In genomic region chr17:81867952-81868673, GRCh38 we compare ENCODE assay signal across 10 cellular contexts. TPM values are rescaled to one million over a fixed set of nuclear protein-coding genes. Genes with fewer than 3 reads are reported as not detected.
DNase-seq lines count a peak whose midpoint lies in the region; ATAC-seq and TF ChIP-seq lines count a peak whose summit lies in the region.
"Had no signal": no experiment of that assay in that cellular context is flagged by ENCODE, and none has a peak within 500 bp of the region (broad histone marks: within the 10 kb centered on the region; RNA-seq: fewer than 3 reads in every experiment).

No MANE protein-coding gene starts in this region.

- peaks cover 23% of the 10 kb centered on the region for H3K4me1 Mint-ChIP-seq in Calu3 (ENCODE audit: low read depth, unreplicated experiment)
- H3K4me1 Mint-ChIP-seq in brain, result peaks cover 52% of the 10 kb centered on the region
- peaks cover 19% of the 10 kb centered on the region for H3K4me1 Mint-ChIP-seq in neural progenitor cell

- H3K4me2 ChIP-seq in neural progenitor cell, result no peak overlapping the region

- BruUV-seq in Calu3 (replicated peaks; lab: Mats Ljungman, UMichigan), result TSS peak; percentile 49

- H3K4me3 Mint-ChIP-seq in Calu3 (ENCODE audit: low read depth, unreplicated experiment) (peak overlapping the region; percentile 52), brain (peak overlapping the region in 3 of 5 experiments; percentile 49 to 68 (median 56)), neural progenitor cell (no peak overlapping the region)

- peaks cover 57% of the 10 kb centered on the region for H3F3A ChIP-seq in neural progenitor cell (ENCODE audit: low read depth)

- CTCF ChIA-PET in Calu3 (lab: Charles Lee), result interaction anchor here (0.5 kb wide), 1 partner anchor 924 kb away, joined by 3 read pairs; no protein-coding TSS in a partner anchor

- peak; percentile 24 for DNase-seq in Calu3
- DNase-seq in M059J (ENCODE audit: low read depth), result peak; percentile 29
- no peak for DNase-seq in neural progenitor cell (ENCODE audit: low spot score)
- DNase-seq in effector CD4-positive, alpha-beta T cell, result no peak
- DNase-seq in NOMO-1 treated with DMSO at 0.1 percent for 48 hours (lab: John Stamatoyannopoulos, UW; ENCODE audit: unreplicated experiment), result no peak
- no peak for DNase-seq in thyroid gland

- H4K20me1 ChIP-seq in neural progenitor cell (ENCODE audit: low read depth), result peaks cover 51% of the 10 kb centered on the region

- peaks cover 42% of the 10 kb centered on the region for H3K79me2 ChIP-seq in neural progenitor cell (ENCODE audit: low read depth)

- H3K9me3 ChIP-seq in neural progenitor cell (ENCODE audit: low read depth) (no peaks in the 10 kb centered on the region), thyroid gland (no peaks in the 10 kb centered on the region)

- H3K27ac Mint-ChIP-seq in Calu3 (ENCODE audit: unreplicated experiment) (peak overlapping the region; percentile 90), brain (peak overlapping the region in 2 of 5 experiments; percentile 46 to 94), neural progenitor cell (no peak overlapping the region)

- H3K9me3 Mint-ChIP-seq in Calu3 (ENCODE audit: low read depth, unreplicated experiment) (no peaks in the 10 kb centered on the region), brain (no peaks in the 10 kb centered on the region), neural progenitor cell (no peaks in the 10 kb centered on the region)

- H3K36me3 Mint-ChIP-seq in Calu3 (ENCODE audit: insufficient read depth, unreplicated experiment) (peaks cover 95% of the 10 kb centered on the region), brain (peaks cover 11% of the 10 kb centered on the region), neural progenitor cell (peaks cover 3% of the 10 kb centered on the region)

- TF ChIP-seq CTCF in Calu3 (IDR thresholded peaks at IDR 0.05; ENCODE audit: unreplicated experiment), result no peak
- TF ChIP-seq CTCF in brain (conservative IDR thresholded peaks at IDR 0.05), result no peak
- no peak for TF ChIP-seq CTCF in neural progenitor cell (IDR thresholded peaks at IDR 0.05)
- TF ChIP-seq CTCF in thyroid gland (IDR thresholded peaks at IDR 0.05), result no peak

- H3K36me3 ChIP-seq in neural progenitor cell, result no peaks in the 10 kb centered on the region
- peaks cover 20 to 22% of the 10 kb centered on the region in 2 donors for H3K36me3 ChIP-seq in thyroid gland

- H3K27me3 ChIP-seq in neural progenitor cell, result no peaks in the 10 kb centered on the region
- no peaks in the 10 kb centered on the region for H3K27me3 ChIP-seq in thyroid gland

- peak overlapping the region; percentile 85 for H3K27ac ChIP-seq in neural progenitor cell
- peak overlapping the region in 1 of 3 donors; percentile 23 for H3K27ac ChIP-seq in thyroid gland

- H3K4me1 ChIP-seq in neural progenitor cell, result peaks cover 14% of the 10 kb centered on the region
- peaks cover 29 to 37% of the 10 kb centered on the region in 2 donors for H3K4me1 ChIP-seq in thyroid gland

- no peak overlapping the region for H3K9ac ChIP-seq in neural progenitor cell

- no peak for ATAC-seq in HG02938 (IDR thresholded peaks at IDR 0.05; ENCODE audit: unreplicated experiment)

- H3K4me3 ChIP-seq in neural progenitor cell (no peak overlapping the region), thyroid gland (replicated peaks in 1 of 3) (no peak overlapping the region)

- TF ChIP-seq POLR2A in thyroid gland (IDR thresholded peaks at IDR 0.05), result no peak

- H2AFZ ChIP-seq in neural progenitor cell (replicated peaks), result no peak overlapping the region

- H3K27me3 Mint-ChIP-seq in Calu3 (ENCODE audit: unreplicated experiment), result no peaks in the 10 kb centered on the region
- no peaks in the 10 kb centered on the region for H3K27me3 Mint-ChIP-seq in brain
- H3K27me3 Mint-ChIP-seq in neural progenitor cell (ENCODE audit: insufficient read depth, low read depth), result peaks cover 6% of the 10 kb centered on the region

- 85 to 86% methylated on average over 19 to 26 of the region's 31 CpGs for WGBS in thyroid gland, 2 donors

- intact Hi-C loops in Calu3 (cut with micrococcal nuclease; ENCODE audit: unreplicated experiment), result no loop called here
- intact Hi-C loops in thyroid gland (cut with DNase I), result no loop called here

RNA-seq across cellular contexts. Expression of gene ARHGDIA, which starts 3.0 kb away (rescaled TPM):
- total RNA-seq in Calu3 (2022), result 273 and 288 TPM in 2 replicates
- total RNA-seq in M059J (2014; rRNA removed; shearing (Covaris generic)), result 124 and 207 TPM in 2 replicates
- polyA plus RNA-seq in brain (ENCODE audit: insufficient read depth, low read depth, low replicate concordance), result 480 TPM
- 25.1 and 47.9 TPM in 2 replicates for total RNA-seq in neural progenitor cell (ENCODE audit: low replicate concordance)
- 100 to 1,000 TPM; 115 to 173 (median 164) TPM for total RNA-seq in thyroid gland

RNA-seq across cellular contexts. Expression of gene P4HB, which starts 7.8 kb away (rescaled TPM):
- total RNA-seq in Calu3 (2022), result 750 and 777 TPM in 2 replicates
- 1,409 and 1,513 TPM in 2 replicates for total RNA-seq in M059J (2014; rRNA removed; shearing (Covaris generic))
- 310 TPM for polyA plus RNA-seq in brain (ENCODE audit: insufficient read depth, low read depth, low replicate concordance)
- 203 and 344 TPM in 2 replicates for total RNA-seq in neural progenitor cell (ENCODE audit: low replicate concordance)
- 1,000 to 10,000 TPM in 1 of 4 donors, 100 to 1,000 TPM in 3; 548 to 1,124 (median 681) TPM for total RNA-seq in thyroid gland

RNA-seq across cellular contexts. Expression of gene ALYREF, which starts 23.3 kb away (rescaled TPM):
- total RNA-seq in Calu3 (2022) (118 and 122 TPM in 2 replicates), neural progenitor cell (ENCODE audit: low replicate concordance) (140 and 156 TPM in 2 replicates), thyroid gland (100 to 1,000 TPM in 1 of 4 donors, 10 to 100 TPM in 3; 55.5 to 106 (median 75.4) TPM)
- 184 and 197 TPM in 2 replicates for total RNA-seq in M059J (2014; rRNA removed; shearing (Covaris generic))
- polyA plus RNA-seq in brain (ENCODE audit: insufficient read depth, low read depth, low replicate concordance), result 118 TPM

RNA-seq across cellular contexts. Expression of gene ANAPC11, which starts 23.4 kb away (rescaled TPM):
- total RNA-seq in Calu3 (2022), result 110 and 113 TPM in 2 replicates
- total RNA-seq in M059J (2014; rRNA removed; shearing (Covaris generic)), result 201 and 233 TPM in 2 replicates
- polyA plus RNA-seq in brain (ENCODE audit: insufficient read depth, low read depth, low replicate concordance), result 219 TPM
- total RNA-seq in neural progenitor cell (ENCODE audit: low replicate concordance), result 100 and 220 TPM in 2 replicates
- 100 to 1,000 TPM in 3 of 4 donors, 10 to 100 TPM in 1; 88.8 to 202 (median 169) TPM for total RNA-seq in thyroid gland

RNA-seq across cellular contexts. Expression of gene PPP1R27, which starts 33.3 kb away (rescaled TPM):
- total RNA-seq in Calu3 (2022) (not detected in 2 replicates), neural progenitor cell (ENCODE audit: low replicate concordance) (0.12 TPM in 1 of 2 replicates, not detected in the other), thyroid gland (not detected)
- total RNA-seq in M059J (2014; rRNA removed; shearing (Covaris generic)), result not detected in 2 replicates
- polyA plus RNA-seq in brain (ENCODE audit: insufficient read depth, low read depth, low replicate concordance), result not detected
- total RNA-seq: glomerular endothelial cell; T-helper 2 cell treated with Interferon-gamma antibody and Interleukin-4, amounts not matched to agents 100 ng/mL and 5 ng/mL, for 36 hours had no signal

Comparison
In these comparisons a context has a peak if more than half of its experiments do, and no peak if none do; other contexts are left out.
1. DNase-seq: peak in Calu3 (single experiment) and M059J (single experiment); none in neural progenitor cell (single experiment), effector CD4-positive, alpha-beta T cell (single experiment), NOMO-1 treated with DMSO at 0.1 percent for 48 hours (single experiment) and thyroid gland (0 of 2).